In genomic region chr9:130437011-130437784, GRCh38 we compare ENCODE assay signal across 2 cellular contexts.
TF ChIP-seq lines count a peak whose summit lies in the region.

No MANE protein-coding gene starts in this region.

TF ChIP-seq in H1, 55 proteins besides CTCF, POLR2A, EP300 and RAD21 (continued from another document):
- no peak for TF ChIP-seq CHD7 (IDR thresholded peaks at IDR 0.05; ENCODE audit: insufficient replicate concordance, low read length)
- no peak for TF ChIP-seq CREB1 (IDR thresholded peaks at IDR 0.05)
- no peak for TF ChIP-seq TCF12 (IDR thresholded peaks at IDR 0.05; ENCODE audit: low read depth, low read length)
- TF ChIP-seq ATF3 (IDR thresholded peaks at IDR 0.05; ENCODE audit: insufficient read depth, low read depth, low read length), result no peak
- no peak for TF ChIP-seq HDAC6 (IDR thresholded peaks at IDR 0.05; ENCODE audit: low read depth, low read length)
- TF ChIP-seq E2F6 (IDR thresholded peaks at IDR 0.05), result no peak
- TF ChIP-seq YY1 (IDR thresholded peaks at IDR 0.05; ENCODE audit: low read depth, low read length), result no peak
- TF ChIP-seq SIN3A (conservative IDR thresholded peaks at IDR 0.05 in 1 of 2, IDR thresholded peaks at IDR 0.05 in 1 of 2; ENCODE audit: low read depth in 1 of 2, low read length in 2 of 2), result no peak
- no peak for TF ChIP-seq ZNF274 (IDR thresholded peaks at IDR 0.05; ENCODE audit: borderline replicate concordance, extremely low read depth, low read length)
- TF ChIP-seq POU5F1 (IDR thresholded peaks at IDR 0.05; ENCODE audit: low read depth, low read length), result no peak

TF ChIP-seq in liver, 16 proteins besides CTCF, POLR2A, EP300 and RAD21 (continued from another document):
- TF ChIP-seq HNF4A (conservative IDR thresholded peaks at IDR 0.05), result peak; percentile 59 to 73
- TF ChIP-seq RXRA (IDR thresholded peaks at IDR 0.05), result peak; percentile 76 to 77
